Comparison of ENCODE assay signal across 1 cellular context in the genomic region with DNA sequence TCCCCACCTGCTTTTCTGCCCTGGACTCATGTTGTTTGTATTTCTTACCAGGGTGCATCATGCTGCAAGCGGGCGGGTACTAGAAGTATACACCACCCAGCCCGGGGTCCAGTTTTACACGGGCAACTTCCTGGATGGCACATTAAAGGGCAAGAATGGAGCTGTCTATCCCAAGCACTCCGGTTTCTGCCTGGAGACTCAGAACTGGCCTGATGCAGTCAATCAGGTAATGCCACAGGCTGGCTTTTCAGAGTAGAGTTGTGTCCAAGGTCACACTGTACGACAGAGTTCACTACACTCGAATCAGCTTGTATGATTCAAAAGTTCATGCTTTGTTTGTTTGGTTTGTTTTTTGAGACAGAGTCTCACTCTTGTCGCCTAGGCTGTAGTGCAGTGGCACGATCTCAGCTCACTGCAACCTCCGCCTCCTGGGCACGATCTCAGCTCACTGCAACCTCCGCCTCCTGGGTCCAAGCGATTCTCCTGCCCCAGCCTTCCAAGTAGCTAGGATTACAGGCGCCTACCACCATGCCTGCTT.
TF ChIP-seq lines count a peak whose summit lies in the region.

No MANE protein-coding gene starts in this region.

TF ChIP-seq in HepG2, 621 proteins besides CTCF, POLR2A, EP300 and RAD21 (continued from another document and continues in another):
- TF ChIP-seq, protein P1, sequence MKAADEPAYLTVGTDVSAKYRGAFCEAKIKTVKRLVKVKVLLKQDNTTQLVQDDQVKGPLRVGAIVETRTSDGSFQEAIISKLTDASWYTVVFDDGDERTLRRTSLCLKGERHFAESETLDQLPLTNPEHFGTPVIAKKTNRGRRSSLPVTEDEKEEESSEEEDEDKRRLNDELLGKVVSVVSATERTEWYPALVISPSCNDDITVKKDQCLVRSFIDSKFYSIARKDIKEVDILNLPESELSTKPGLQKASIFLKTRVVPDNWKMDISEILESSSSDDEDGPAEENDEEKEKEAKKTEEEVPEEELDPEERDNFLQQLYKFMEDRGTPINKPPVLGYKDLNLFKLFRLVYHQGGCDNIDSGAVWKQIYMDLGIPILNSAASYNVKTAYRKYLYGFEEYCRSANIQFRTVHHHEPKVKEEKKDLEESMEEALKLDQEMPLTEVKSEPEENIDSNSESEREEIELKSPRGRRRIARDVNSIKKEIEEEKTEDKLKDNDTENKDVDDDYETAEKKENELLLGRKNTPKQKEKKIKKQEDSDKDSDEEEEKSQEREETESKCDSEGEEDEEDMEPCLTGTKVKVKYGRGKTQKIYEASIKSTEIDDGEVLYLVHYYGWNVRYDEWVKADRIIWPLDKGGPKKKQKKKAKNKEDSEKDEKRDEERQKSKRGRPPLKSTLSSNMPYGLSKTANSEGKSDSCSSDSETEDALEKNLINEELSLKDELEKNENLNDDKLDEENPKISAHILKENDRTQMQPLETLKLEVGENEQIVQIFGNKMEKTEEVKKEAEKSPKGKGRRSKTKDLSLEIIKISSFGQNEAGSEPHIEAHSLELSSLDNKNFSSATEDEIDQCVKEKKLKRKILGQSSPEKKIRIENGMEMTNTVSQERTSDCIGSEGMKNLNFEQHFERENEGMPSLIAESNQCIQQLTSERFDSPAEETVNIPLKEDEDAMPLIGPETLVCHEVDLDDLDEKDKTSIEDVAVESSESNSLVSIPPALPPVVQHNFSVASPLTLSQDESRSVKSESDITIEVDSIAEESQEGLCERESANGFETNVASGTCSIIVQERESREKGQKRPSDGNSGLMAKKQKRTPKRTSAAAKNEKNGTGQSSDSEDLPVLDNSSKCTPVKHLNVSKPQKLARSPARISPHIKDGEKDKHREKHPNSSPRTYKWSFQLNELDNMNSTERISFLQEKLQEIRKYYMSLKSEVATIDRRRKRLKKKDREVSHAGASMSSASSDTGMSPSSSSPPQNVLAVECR (CRISPR knock-in tag; IDR thresholded peaks at IDR 0.05; ENCODE audit: borderline replicate concordance) = peak; percentile 61; the same call in 1 of the 2 replicates
- no peak for TF ChIP-seq CBX1 (IDR thresholded peaks at IDR 0.05; ENCODE audit: low read depth)
- peak; percentile 60; the same call in 1 of the 2 replicates for TF ChIP-seq SIX1 (CRISPR knock-in tag; IDR thresholded peaks at IDR 0.05; ENCODE audit: borderline replicate concordance)
- no peak for TF ChIP-seq RERE (CRISPR knock-in tag; IDR thresholded peaks at IDR 0.05; ENCODE audit: low read depth)
- TF ChIP-seq ZNF747 (CRISPR knock-in tag; IDR thresholded peaks at IDR 0.05; ENCODE audit: borderline replicate concordance) = peak; percentile 30; the same call in 1 of the 2 replicates
- TF ChIP-seq ZNF160 (CRISPR knock-in tag; IDR thresholded peaks at IDR 0.05) = no peak
- 0 out of 2 replicates have a peak, but pooled peaks have one; percentile 37 for TF ChIP-seq TOE1 (CRISPR knock-in tag; IDR thresholded peaks at IDR 0.05)
- TF ChIP-seq, protein P2, sequence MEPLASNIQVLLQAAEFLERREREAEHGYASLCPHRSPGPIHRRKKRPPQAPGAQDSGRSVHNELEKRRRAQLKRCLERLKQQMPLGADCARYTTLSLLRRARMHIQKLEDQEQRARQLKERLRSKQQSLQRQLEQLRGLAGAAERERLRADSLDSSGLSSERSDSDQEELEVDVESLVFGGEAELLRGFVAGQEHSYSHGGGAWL (CRISPR knock-in tag; IDR thresholded peaks at IDR 0.05) = no peak
- peak; percentile 18; the same call in 1 of the 2 replicates for TF ChIP-seq RFX3 (CRISPR knock-in tag; IDR thresholded peaks at IDR 0.05)
- TF ChIP-seq, protein P3, sequence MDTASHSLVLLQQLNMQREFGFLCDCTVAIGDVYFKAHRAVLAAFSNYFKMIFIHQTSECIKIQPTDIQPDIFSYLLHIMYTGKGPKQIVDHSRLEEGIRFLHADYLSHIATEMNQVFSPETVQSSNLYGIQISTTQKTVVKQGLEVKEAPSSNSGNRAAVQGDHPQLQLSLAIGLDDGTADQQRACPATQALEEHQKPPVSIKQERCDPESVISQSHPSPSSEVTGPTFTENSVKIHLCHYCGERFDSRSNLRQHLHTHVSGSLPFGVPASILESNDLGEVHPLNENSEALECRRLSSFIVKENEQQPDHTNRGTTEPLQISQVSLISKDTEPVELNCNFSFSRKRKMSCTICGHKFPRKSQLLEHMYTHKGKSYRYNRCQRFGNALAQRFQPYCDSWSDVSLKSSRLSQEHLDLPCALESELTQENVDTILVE (CRISPR knock-in tag; IDR thresholded peaks at IDR 0.05) = 0 out of 2 replicates have a peak, but pooled peaks have one; percentile 42
- TF ChIP-seq ETV5 (CRISPR knock-in tag; IDR thresholded peaks at IDR 0.05; ENCODE audit: borderline replicate concordance) = peak; percentile 16; the same call in 1 of the 2 replicates
- 0 out of 2 replicates have a peak, but pooled peaks have one; percentile 22 for TF ChIP-seq WIZ (CRISPR knock-in tag; IDR thresholded peaks at IDR 0.05)
- TF ChIP-seq REL (CRISPR knock-in tag; conservative IDR thresholded peaks at IDR 0.05) = no peak
- no peak for TF ChIP-seq ZNF484 (CRISPR knock-in tag; IDR thresholded peaks at IDR 0.05; ENCODE audit: borderline replicate concordance, low read depth)
- no peak for TF ChIP-seq NONO (IDR thresholded peaks at IDR 0.05)
- TF ChIP-seq NONO (CRISPR knock-in tag; conservative IDR thresholded peaks at IDR 0.05) = peak; percentile 74; the same call in 1 of the 2 replicates
- TF ChIP-seq, protein P4, sequence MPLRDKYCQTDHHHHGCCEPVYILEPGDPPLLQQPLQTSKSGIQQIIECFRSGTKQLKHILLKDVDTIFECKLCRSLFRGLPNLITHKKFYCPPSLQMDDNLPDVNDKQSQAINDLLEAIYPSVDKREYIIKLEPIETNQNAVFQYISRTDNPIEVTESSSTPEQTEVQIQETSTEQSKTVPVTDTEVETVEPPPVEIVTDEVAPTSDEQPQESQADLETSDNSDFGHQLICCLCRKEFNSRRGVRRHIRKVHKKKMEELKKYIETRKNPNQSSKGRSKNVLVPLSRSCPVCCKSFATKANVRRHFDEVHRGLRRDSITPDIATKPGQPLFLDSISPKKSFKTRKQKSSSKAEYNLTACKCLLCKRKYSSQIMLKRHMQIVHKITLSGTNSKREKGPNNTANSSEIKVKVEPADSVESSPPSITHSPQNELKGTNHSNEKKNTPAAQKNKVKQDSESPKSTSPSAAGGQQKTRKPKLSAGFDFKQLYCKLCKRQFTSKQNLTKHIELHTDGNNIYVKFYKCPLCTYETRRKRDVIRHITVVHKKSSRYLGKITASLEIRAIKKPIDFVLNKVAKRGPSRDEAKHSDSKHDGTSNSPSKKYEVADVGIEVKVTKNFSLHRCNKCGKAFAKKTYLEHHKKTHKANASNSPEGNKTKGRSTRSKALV (CRISPR knock-in tag; IDR thresholded peaks at IDR 0.05) = no peak
- TF ChIP-seq, protein P5, sequence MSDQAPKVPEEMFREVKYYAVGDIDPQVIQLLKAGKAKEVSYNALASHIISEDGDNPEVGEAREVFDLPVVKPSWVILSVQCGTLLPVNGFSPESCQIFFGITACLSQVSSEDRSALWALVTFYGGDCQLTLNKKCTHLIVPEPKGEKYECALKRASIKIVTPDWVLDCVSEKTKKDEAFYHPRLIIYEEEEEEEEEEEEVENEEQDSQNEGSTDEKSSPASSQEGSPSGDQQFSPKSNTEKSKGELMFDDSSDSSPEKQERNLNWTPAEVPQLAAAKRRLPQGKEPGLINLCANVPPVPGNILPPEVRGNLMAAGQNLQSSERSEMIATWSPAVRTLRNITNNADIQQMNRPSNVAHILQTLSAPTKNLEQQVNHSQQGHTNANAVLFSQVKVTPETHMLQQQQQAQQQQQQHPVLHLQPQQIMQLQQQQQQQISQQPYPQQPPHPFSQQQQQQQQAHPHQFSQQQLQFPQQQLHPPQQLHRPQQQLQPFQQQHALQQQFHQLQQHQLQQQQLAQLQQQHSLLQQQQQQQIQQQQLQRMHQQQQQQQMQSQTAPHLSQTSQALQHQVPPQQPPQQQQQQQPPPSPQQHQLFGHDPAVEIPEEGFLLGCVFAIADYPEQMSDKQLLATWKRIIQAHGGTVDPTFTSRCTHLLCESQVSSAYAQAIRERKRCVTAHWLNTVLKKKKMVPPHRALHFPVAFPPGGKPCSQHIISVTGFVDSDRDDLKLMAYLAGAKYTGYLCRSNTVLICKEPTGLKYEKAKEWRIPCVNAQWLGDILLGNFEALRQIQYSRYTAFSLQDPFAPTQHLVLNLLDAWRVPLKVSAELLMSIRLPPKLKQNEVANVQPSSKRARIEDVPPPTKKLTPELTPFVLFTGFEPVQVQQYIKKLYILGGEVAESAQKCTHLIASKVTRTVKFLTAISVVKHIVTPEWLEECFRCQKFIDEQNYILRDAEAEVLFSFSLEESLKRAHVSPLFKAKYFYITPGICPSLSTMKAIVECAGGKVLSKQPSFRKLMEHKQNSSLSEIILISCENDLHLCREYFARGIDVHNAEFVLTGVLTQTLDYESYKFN (CRISPR knock-in tag; conservative IDR thresholded peaks at IDR 0.05) = peak; percentile 83
- TF ChIP-seq MBD4 (IDR thresholded peaks at IDR 0.05; ENCODE audit: borderline replicate concordance, low read length) = no peak
- 0 out of 2 replicates have a peak, but pooled peaks have one; percentile 45 for TF ChIP-seq SIN3A (IDR thresholded peaks at IDR 0.05; ENCODE audit: borderline replicate concordance, low read depth, low read length)
- no peak for TF ChIP-seq ZNF670 (CRISPR knock-in tag; IDR thresholded peaks at IDR 0.05; ENCODE audit: borderline replicate concordance)
- TF ChIP-seq MEIS2 (CRISPR knock-in tag; IDR thresholded peaks at IDR 0.05) = 0 out of 2 replicates have a peak, but pooled peaks have one; percentile 27
- TF ChIP-seq ZBTB3 (CRISPR knock-in tag; IDR thresholded peaks at IDR 0.05; ENCODE audit: borderline replicate concordance, low read depth) = peak; percentile 100
- TF ChIP-seq NFKBIZ (CRISPR knock-in tag; IDR thresholded peaks at IDR 0.05) = 0 out of 2 replicates have a peak, but pooled peaks have one; percentile 59
- TF ChIP-seq, protein P6, sequence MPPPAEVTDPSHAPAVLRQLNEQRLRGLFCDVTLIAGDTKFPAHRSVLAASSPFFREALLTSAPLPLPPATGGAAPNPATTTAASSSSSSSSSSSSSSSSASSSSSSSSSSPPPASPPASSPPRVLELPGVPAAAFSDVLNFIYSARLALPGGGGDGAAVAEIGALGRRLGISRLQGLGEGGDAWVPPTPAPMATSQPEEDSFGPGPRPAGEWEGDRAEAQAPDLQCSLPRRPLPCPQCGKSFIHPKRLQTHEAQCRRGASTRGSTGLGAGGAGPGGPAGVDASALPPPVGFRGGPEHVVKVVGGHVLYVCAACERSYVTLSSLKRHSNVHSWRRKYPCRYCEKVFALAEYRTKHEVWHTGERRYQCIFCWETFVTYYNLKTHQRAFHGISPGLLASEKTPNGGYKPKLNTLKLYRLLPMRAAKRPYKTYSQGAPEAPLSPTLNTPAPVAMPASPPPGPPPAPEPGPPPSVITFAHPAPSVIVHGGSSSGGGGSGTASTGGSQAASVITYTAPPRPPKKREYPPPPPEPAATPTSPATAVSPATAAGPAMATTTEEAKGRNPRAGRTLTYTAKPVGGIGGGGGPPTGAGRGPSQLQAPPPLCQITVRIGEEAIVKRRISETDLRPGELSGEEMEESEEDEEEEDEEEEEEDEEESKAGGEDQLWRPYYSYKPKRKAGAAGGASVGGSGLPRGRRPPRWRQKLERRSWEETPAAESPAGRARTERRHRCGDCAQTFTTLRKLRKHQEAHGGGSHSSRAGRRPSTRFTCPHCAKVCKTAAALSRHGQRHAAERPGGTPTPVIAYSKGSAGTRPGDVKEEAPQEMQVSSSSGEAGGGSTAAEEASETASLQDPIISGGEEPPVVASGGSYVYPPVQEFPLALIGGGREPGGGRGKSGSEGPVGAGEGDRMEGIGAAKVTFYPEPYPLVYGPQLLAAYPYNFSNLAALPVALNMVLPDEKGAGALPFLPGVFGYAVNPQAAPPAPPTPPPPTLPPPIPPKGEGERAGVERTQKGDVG (CRISPR knock-in tag; IDR thresholded peaks at IDR 0.05; ENCODE audit: borderline replicate concordance) = peak; percentile 45; the same call in 1 of the 2 replicates
- TF ChIP-seq ZNF720 (CRISPR knock-in tag; IDR thresholded peaks at IDR 0.05) = no peak
- peak; percentile 89; the same call in 1 of the 2 replicates for TF ChIP-seq ZNF614 (CRISPR knock-in tag; IDR thresholded peaks at IDR 0.05; ENCODE audit: borderline replicate concordance)
- TF ChIP-seq ZBTB20 (CRISPR knock-in tag; IDR thresholded peaks at IDR 0.05; ENCODE audit: borderline replicate concordance, low read depth) = peak; percentile 18; the same call in 1 of the 2 replicates
- TF ChIP-seq NR2F6 (IDR thresholded peaks at IDR 0.05) = peak; percentile 65
- TF ChIP-seq NR2F6 (CRISPR knock-in tag; IDR thresholded peaks at IDR 0.05) = peak; percentile 85
